Comparison of ENCODE assay signal across 1 cellular context in the genomic region with DNA sequence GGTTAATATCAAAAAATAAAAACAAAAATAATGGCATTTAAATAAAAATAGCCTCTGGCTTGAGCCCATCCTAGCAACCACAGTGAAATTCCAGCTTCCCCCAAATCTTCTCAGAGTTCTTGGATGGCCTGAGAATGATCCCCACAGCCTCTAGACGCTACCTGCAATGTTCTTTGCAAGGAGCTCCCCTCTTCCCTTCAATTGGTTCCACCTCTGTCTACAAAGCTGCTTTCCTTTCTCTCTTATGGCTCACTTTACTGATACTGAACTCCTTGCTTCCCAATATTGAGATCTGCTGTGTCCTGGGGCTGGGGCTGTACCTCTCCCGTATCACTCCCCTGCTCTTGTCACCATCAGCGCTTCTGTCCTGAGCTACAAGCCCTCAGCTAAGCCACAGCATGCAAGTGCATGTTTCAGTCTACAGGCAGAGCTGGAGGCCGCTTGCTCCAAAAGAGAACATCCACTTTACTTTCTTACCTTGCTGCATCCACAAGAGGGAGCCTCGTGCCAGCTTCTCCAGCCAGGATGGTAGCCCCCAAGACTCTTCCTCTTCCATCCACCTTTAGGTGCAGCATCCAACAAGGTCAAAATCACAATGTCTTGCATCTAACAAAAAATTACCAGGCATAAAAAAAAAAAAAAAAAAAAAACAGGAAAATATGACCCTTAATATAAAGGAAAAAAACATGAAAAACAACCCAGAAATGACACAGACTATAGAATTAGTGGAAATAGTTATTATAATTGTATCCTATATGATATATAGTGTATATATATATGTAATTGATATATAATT.
TF ChIP-seq lines count a peak whose summit lies in the region.

No MANE protein-coding gene starts in this region.

TF ChIP-seq in GM23338, 12 proteins besides CTCF, POLR2A, EP300 and RAD21:
- TF ChIP-seq CREB1 (CRISPR knock-in tag; IDR thresholded peaks at IDR 0.05; ENCODE audit: low read depth) = no peak
- no peak for TF ChIP-seq EZH2phosphoT487 (IDR thresholded peaks at IDR 0.05; ENCODE audit: unreplicated experiment)
- TF ChIP-seq STAT1 (IDR thresholded peaks at IDR 0.05; ENCODE audit: unreplicated experiment) = no peak
- no peak for TF ChIP-seq EZH2 (IDR thresholded peaks at IDR 0.05; ENCODE audit: low read depth, unreplicated experiment)
- no peak for TF ChIP-seq POLR2AphosphoS5 (IDR thresholded peaks at IDR 0.05; ENCODE audit: low read depth)
- TF ChIP-seq, protein P1, sequence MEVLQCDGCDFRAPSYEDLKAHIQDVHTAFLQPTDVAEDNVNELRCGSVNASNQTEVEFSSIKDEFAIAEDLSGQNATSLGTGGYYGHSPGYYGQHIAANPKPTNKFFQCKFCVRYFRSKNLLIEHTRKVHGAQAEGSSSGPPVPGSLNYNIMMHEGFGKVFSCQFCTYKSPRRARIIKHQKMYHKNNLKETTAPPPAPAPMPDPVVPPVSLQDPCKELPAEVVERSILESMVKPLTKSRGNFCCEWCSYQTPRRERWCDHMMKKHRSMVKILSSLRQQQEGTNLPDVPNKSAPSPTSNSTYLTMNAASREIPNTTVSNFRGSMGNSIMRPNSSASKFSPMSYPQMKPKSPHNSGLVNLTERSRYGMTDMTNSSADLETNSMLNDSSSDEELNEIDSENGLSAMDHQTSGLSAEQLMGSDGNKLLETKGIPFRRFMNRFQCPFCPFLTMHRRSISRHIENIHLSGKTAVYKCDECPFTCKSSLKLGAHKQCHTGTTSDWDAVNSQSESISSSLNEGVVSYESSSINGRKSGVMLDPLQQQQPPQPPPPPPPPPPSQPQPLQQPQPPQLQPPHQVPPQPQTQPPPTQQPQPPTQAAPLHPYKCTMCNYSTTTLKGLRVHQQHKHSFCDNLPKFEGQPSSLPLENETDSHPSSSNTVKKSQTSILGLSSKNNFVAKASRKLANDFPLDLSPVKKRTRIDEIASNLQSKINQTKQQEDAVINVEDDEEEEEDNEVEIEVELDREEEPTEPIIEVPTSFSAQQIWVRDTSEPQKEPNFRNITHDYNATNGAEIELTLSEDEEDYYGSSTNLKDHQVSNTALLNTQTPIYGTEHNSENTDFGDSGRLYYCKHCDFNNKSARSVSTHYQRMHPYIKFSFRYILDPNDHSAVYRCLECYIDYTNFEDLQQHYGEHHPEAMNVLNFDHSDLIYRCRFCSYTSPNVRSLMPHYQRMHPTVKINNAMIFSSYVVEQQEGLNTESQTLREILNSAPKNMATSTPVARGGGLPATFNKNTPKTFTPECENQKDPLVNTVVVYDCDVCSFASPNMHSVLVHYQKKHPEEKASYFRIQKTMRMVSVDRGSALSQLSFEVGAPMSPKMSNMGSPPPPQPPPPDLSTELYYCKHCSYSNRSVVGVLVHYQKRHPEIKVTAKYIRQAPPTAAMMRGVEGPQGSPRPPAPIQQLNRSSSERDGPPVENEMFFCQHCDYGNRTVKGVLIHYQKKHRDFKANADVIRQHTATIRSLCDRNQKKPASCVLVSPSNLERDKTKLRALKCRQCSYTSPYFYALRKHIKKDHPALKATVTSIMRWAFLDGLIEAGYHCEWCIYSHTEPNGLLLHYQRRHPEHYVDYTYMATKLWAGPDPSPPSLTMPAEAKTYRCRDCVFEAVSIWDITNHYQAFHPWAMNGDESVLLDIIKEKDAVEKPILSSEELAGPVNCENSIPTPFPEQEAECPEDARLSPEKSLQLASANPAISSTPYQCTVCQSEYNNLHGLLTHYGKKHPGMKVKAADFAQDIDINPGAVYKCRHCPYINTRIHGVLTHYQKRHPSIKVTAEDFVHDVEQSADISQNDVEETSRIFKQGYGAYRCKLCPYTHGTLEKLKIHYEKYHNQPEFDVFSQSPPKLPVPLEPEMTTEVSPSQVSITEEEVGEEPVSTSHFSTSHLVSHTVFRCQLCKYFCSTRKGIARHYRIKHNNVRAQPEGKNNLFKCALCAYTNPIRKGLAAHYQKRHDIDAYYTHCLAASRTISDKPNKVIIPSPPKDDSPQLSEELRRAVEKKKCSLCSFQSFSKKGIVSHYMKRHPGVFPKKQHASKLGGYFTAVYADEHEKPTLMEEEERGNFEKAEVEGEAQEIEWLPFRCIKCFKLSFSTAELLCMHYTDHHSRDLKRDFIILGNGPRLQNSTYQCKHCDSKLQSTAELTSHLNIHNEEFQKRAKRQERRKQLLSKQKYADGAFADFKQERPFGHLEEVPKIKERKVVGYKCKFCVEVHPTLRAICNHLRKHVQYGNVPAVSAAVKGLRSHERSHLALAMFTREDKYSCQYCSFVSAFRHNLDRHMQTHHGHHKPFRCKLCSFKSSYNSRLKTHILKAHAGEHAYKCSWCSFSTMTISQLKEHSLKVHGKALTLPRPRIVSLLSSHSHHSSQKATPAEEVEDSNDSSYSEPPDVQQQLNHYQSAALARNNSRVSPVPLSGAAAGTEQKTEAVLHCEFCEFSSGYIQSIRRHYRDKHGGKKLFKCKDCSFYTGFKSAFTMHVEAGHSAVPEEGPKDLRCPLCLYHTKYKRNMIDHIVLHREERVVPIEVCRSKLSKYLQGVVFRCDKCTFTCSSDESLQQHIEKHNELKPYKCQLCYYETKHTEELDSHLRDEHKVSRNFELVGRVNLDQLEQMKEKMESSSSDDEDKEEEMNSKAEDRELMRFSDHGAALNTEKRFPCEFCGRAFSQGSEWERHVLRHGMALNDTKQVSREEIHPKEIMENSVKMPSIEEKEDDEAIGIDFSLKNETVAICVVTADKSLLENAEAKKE (CRISPR knock-in tag; IDR thresholded peaks at IDR 0.05) = no peak
- TF ChIP-seq REST (IDR thresholded peaks at IDR 0.05; ENCODE audit: unreplicated experiment) = no peak
- TF ChIP-seq ZNF114 (CRISPR knock-in tag; IDR thresholded peaks at IDR 0.05) = no peak
- TF ChIP-seq, protein P2, sequence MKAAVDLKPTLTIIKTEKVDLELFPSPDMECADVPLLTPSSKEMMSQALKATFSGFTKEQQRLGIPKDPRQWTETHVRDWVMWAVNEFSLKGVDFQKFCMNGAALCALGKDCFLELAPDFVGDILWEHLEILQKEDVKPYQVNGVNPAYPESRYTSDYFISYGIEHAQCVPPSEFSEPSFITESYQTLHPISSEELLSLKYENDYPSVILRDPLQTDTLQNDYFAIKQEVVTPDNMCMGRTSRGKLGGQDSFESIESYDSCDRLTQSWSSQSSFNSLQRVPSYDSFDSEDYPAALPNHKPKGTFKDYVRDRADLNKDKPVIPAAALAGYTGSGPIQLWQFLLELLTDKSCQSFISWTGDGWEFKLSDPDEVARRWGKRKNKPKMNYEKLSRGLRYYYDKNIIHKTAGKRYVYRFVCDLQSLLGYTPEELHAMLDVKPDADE (IDR thresholded peaks at IDR 0.05) = no peak
- no peak for TF ChIP-seq JUNB (IDR thresholded peaks at IDR 0.05; ENCODE audit: unreplicated experiment)
